In the genomic region with DNA sequence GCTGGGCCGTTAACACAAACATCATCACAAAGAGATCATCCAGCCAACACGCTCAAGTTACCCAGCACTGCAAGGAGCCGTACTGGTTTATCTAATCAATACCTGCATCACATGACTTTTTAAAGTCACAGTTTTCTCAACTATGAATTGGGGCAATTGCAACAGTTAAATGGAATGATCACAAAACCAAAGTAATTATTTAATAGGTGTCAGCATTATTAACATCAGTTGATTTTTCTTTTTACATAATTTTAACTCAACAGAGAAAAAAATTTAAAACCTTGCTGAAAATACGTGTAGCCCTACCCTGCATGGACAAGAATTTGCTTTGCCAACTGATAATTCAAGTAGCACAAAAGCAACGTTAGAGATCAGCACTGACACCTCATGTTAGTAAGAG, we compare ENCODE assay signal across 26 cellular contexts.
"Had no signal": no experiment of that assay in that cellular context is flagged by ENCODE, and none has a peak within 500 bp of the region (broad histone marks: within the 10 kb centered on the region; RNA-seq: fewer than 3 reads in every experiment).

No MANE protein-coding gene starts in this region.

- H3K9me3 Mint-ChIP-seq: activated CD8-positive, alpha-beta T cell treated with anti-CD3 and anti-CD28 coated beads for 36 hours; activated naive CD4-positive, alpha-beta T cell treated with anti-CD3 and anti-CD28 coated beads, Interleukin-2, amount 10 ng/mL, durations not matched to agents 7 days and 5 days; activated naive CD8-positive, alpha-beta T cell treated with anti-CD3 and anti-CD28 coated beads for 36 hours; activated T-cell treated with anti-CD3 and anti-CD28 coated beads, Interleukin-2, amount 50 U/mL, for 72 hours; activated T-helper 2 cell treated with anti-CD3 and anti-CD28 coated beads, Interferon-gamma antibody, Interleukin-2, Interleukin-4, amounts not matched to agents 10 μg/mL and 5 μg/mL and 100 μg/mL, durations not matched to agents 14 hours and 24 hours and 36 hours; T-helper 2 cell treated with Interferon-gamma antibody and Interleukin-4, amounts not matched to agents 5 μg/mL and 100 μg/mL, for 36 hours had no signal

- ATAC-seq: activated CD4-positive, CD25-positive, alpha-beta regulatory T cell treated with anti-CD3 and anti-CD28 coated beads, Interleukin-2, amount 50 U/mL, for 24 hours; activated CD8-positive, alpha-beta T cell treated with anti-CD3 and anti-CD28 coated beads for 36 hours; activated T-cell treated with anti-CD3 and anti-CD28 coated beads, Interleukin-2, amount 50 U/mL, for 72 hours; SK-N-SH treated with all-trans-retinoic acid at 6 μM for 48 hours had no signal

- H3K36me3 ChIP-seq: brain microvascular endothelial cell, cardiac muscle cell, Peyer's patch, SJCRH30 had no signal

- H3K27ac ChIP-seq: brain microvascular endothelial cell, cardiac muscle cell, Peyer's patch, RWPE1, SJCRH30 had no signal

- H3K4me3 Mint-ChIP-seq: activated CD8-positive, alpha-beta T cell treated with anti-CD3 and anti-CD28 coated beads for 36 hours; activated naive CD4-positive, alpha-beta T cell treated with anti-CD3 and anti-CD28 coated beads, Interleukin-2, amount 10 ng/mL, durations not matched to agents 7 days and 5 days; activated naive CD8-positive, alpha-beta T cell treated with anti-CD3 and anti-CD28 coated beads for 36 hours; activated T-cell treated with anti-CD3 and anti-CD28 coated beads, Interleukin-2, amount 50 U/mL, for 72 hours; T-helper 2 cell treated with Interferon-gamma antibody and Interleukin-4, amounts not matched to agents 5 μg/mL and 100 μg/mL, for 36 hours had no signal

- H3K4me1 ChIP-seq: SJCRH30 had no signal

- H3K4me3 ChIP-seq: cardiac muscle cell, Peyer's patch, SJCRH30 had no signal

- H3K9me3 ChIP-seq: Peyer's patch, SJCRH30 had no signal

- H3K36me3 Mint-ChIP-seq: activated naive CD4-positive, alpha-beta T cell treated with anti-CD3 and anti-CD28 coated beads, Interleukin-2, amount 10 ng/mL, durations not matched to agents 7 days and 5 days; activated naive CD8-positive, alpha-beta T cell treated with anti-CD3 and anti-CD28 coated beads for 36 hours had no signal

- H3K27ac Mint-ChIP-seq: activated CD8-positive, alpha-beta T cell treated with anti-CD3 and anti-CD28 coated beads for 36 hours; activated naive CD4-positive, alpha-beta T cell treated with anti-CD3 and anti-CD28 coated beads, Interleukin-2, amount 10 ng/mL, durations not matched to agents 7 days and 5 days; activated naive CD8-positive, alpha-beta T cell treated with anti-CD3 and anti-CD28 coated beads for 36 hours; activated T-cell treated with anti-CD3 and anti-CD28 coated beads, Interleukin-2, amount 50 U/mL, for 72 hours; activated T-helper 2 cell treated with anti-CD3 and anti-CD28 coated beads, Interferon-gamma antibody, Interleukin-2, Interleukin-4, amounts not matched to agents 10 μg/mL and 5 μg/mL and 100 μg/mL, durations not matched to agents 14 hours and 24 hours and 36 hours; T-helper 2 cell treated with Interferon-gamma antibody and Interleukin-4, amounts not matched to agents 5 μg/mL and 100 μg/mL, for 36 hours had no signal

- DNase-seq: activated CD4-positive, alpha-beta T cell treated with anti-CD3 and anti-CD28 coated beads for 4 hours; activated CD8-positive, alpha-beta memory T cell treated with anti-CD3 and anti-CD28 coated beads, Interleukin-2, amount 50 U/mL, for 4 hours; activated CD8-positive, alpha-beta T cell treated with anti-CD3 and anti-CD28 coated beads for 36 hours; activated gamma-delta T cell treated with Interleukin-2 at 50 U/mL for 16 hours; activated naive CD4-positive, alpha-beta T cell treated with anti-CD3 and anti-CD28 coated beads, Interleukin-2, amount 10 ng/mL, durations not matched to agents 7 days and 5 days; activated naive CD8-positive, alpha-beta T cell treated with anti-CD3 and anti-CD28 coated beads for 36 hours; activated T-cell treated with anti-CD3 and anti-CD28 coated beads, Interleukin-2, amount 50 U/mL, for 72 hours; brain microvascular endothelial cell; MM.1S; NCI-H1105 treated with DMSO at 0.1 percent for 48 hours; NCI-H1436 treated with DMSO at 0.1 percent for 48 hours; NCI-H1930; NCI-H2107; NCI-H510A treated with DMSO at 0.1 percent for 48 hours; NCI-H774; NK-92 treated with Interleukin-12 subunit alpha and Interleukin-12 subunit beta, amount 100 ng/mL, for 24 hours; Peyer's patch; Right ventricle myocardium superior; SJCRH30; SW 1271 had no signal

- H3K27me3 ChIP-seq: brain microvascular endothelial cell, cardiac muscle cell, Peyer's patch had no signal
